1 cellular context compared by ENCODE assay signal in the genomic region with DNA sequence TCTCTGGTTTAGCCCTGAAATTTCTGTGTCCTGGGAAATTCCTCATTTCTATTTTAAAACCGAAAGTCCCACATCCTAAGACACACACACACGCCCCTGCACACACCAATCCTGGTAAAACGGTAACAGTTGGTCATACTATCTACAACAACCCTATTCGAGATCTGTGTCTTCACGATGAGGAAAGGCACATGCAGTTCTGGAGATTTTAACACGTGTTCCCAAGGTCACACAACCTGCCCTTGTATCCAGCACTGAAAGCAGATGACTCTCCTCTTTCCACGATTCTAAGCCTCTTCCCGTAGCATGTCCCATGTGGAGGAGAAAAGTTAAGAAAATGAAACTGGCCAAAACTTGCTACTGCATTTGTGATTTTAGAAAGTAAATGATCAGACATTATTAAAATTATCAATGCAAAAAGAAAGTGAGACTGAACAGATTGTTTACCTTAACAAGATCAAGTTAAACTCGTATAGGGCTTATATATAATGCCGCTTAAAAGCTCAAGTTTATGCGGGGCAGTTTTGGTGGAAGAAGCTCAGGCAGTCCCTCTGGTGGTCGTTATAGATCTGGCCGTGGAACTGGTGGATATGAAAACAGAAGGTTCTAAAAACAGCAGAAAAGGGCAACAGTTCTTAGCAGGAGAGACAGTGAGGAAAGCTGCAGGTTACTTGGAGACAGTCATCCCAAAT.
TF ChIP-seq lines count a peak whose summit lies in the region.

No MANE protein-coding gene starts in this region.

TF ChIP-seq in IMR-90, 13 proteins besides CTCF, POLR2A, EP300 and RAD21:
- TF ChIP-seq NFE2L2 (IDR thresholded peaks at IDR 0.05; ENCODE audit: low read depth, low read length): no peak
- TF ChIP-seq SMC3 (IDR thresholded peaks at IDR 0.05; ENCODE audit: low read depth, low read length): peak; percentile 19; the same call in 1 of the 2 replicates
- TF ChIP-seq RFX5 (IDR thresholded peaks at IDR 0.05; ENCODE audit: low read depth, low read length): no peak
- no peak for TF ChIP-seq FOS (IDR thresholded peaks at IDR 0.05; ENCODE audit: low read depth, low read length)
